19 cellular contexts compared by ENCODE assay signal in the genomic region with DNA sequence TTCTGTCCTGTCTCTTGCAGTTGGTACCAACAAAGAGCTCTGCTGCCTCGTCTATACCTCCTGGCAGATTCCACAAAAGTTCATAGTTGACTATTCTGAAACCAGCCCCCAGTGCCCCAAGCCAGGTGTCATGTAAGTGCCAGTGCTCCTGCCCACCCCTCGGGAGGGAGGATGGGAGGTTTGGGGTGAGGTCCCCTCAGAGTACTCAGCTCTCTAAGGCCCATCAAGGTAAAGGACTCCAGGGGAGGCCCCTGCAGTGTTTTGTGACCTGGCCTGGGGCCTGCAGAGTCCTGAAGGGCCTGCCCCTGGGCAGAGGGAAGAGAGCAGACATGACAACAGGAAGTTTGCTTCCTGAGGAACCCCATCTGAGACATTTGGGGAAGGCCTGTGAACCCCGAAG. TPM values are rescaled to one million over a fixed set of nuclear protein-coding genes. Genes with fewer than 3 reads are reported as not detected.
DNase-seq lines count a peak whose midpoint lies in the region; ATAC-seq and TF ChIP-seq lines count a peak whose summit lies in the region.
"Had no signal": no experiment of that assay in that cellular context is flagged by ENCODE, and none has a peak within 500 bp of the region (broad histone marks: within the 10 kb centered on the region; RNA-seq: fewer than 3 reads in every experiment).

No MANE protein-coding gene starts in this region.

- no peak for TF ChIP-seq POLR2A in spleen (IDR thresholded peaks at IDR 0.05)

- WGBS in spleen, 5 donors = 56 to 71% (median 64%) methylated on average over 2 to 3 of the region's 3 CpGs

- H3K27ac ChIP-seq in spleen = peak overlapping the region in 4 of 8 donors; percentile 13 to 84 (median 75)

- intact Hi-C loops in spleen (cut with DNase I; ENCODE audit: low total_unique reads) = loop anchor here (5.0 to 10.0 kb wide), 2 partner anchors 74 to 93 kb away; no protein-coding TSS in a partner anchor

- peak overlapping the region; percentile 25 for H3K27ac Mint-ChIP-seq in activated naive CD8-positive, alpha-beta T cell treated with anti-CD3 and anti-CD28 coated beads, Interleukin-2, amount 50 U/mL, for 24 hours
- H3K27ac Mint-ChIP-seq in activated naive CD8-positive, alpha-beta T cell treated with anti-CD3 and anti-CD28 coated beads for 36 hours = no peak overlapping the region
- H3K27ac Mint-ChIP-seq in effector memory CD8-positive, alpha-beta T cell = peak overlapping the region; percentile 89 to 93
- H3K27ac Mint-ChIP-seq: CD4-positive, CD25-positive, alpha-beta regulatory T cell; H9 had no signal

- no peak overlapping the region for H3K4me3 Mint-ChIP-seq in activated naive CD8-positive, alpha-beta T cell treated with anti-CD3 and anti-CD28 coated beads, Interleukin-2, amount 50 U/mL, for 24 hours
- H3K4me3 Mint-ChIP-seq in activated naive CD8-positive, alpha-beta T cell treated with anti-CD3 and anti-CD28 coated beads for 36 hours = no peak overlapping the region
- H3K4me3 Mint-ChIP-seq in effector memory CD8-positive, alpha-beta T cell = peak overlapping the region in 1 of 2 donors; percentile 38
- H3K4me3 Mint-ChIP-seq: CD4-positive, CD25-positive, alpha-beta regulatory T cell; H9; IgD-negative memory B cell had no signal

- H3K27me3 ChIP-seq in spleen (replicated peaks in 1 of 7) = no peaks in the 10 kb centered on the region

- peaks cover 74% of the 10 kb centered on the region for H3K4me1 Mint-ChIP-seq in activated naive CD8-positive, alpha-beta T cell treated with anti-CD3 and anti-CD28 coated beads, Interleukin-2, amount 50 U/mL, for 24 hours
- peaks cover 32% of the 10 kb centered on the region for H3K4me1 Mint-ChIP-seq in activated naive CD8-positive, alpha-beta T cell treated with anti-CD3 and anti-CD28 coated beads for 36 hours
- peaks cover 53 to 66% of the 10 kb centered on the region in 2 donors for H3K4me1 Mint-ChIP-seq in effector memory CD8-positive, alpha-beta T cell (ENCODE audit: low read depth in 2 of 2)

- ATAC-seq in activated naive CD8-positive, alpha-beta T cell treated with anti-CD3 and anti-CD28 coated beads, Interleukin-2, amount 50 U/mL, for 24 hours = no peak
- ATAC-seq in effector memory CD8-positive, alpha-beta T cell (replicated peaks) = no peak
- ATAC-seq in GM18873 (IDR thresholded peaks at IDR 0.05; ENCODE audit: low FRiP score, unreplicated experiment) = no peak
- ATAC-seq in HG03520 (IDR thresholded peaks at IDR 0.05; ENCODE audit: unreplicated experiment) = no peak
- ATAC-seq: HepG2 had no signal

- no peak overlapping the region for H3K4me3 ChIP-seq in spleen

- no peak for TF ChIP-seq CTCF in spleen (IDR thresholded peaks at IDR 0.05 in 8 of 11, conservative IDR thresholded peaks at IDR 0.05 in 3 of 11)

- no peaks in the 10 kb centered on the region for H3K36me3 ChIP-seq in spleen
- H3K36me3 ChIP-seq: BE2C had no signal

- H3K9me3 ChIP-seq in spleen = no peaks in the 10 kb centered on the region
- H3K9me3 ChIP-seq: BE2C, Caco-2 had no signal

- H3K9me3 Mint-ChIP-seq in activated naive CD8-positive, alpha-beta T cell treated with anti-CD3 and anti-CD28 coated beads, Interleukin-2, amount 50 U/mL, for 24 hours = no peaks in the 10 kb centered on the region
- H3K9me3 Mint-ChIP-seq in activated naive CD8-positive, alpha-beta T cell treated with anti-CD3 and anti-CD28 coated beads for 36 hours = no peaks in the 10 kb centered on the region
- no peaks in the 10 kb centered on the region for H3K9me3 Mint-ChIP-seq in effector memory CD8-positive, alpha-beta T cell
- H3K9me3 Mint-ChIP-seq: H9, IgD-negative memory B cell had no signal

- H3K4me1 ChIP-seq in spleen = peaks cover 0 to 23% (median 5%) of the 10 kb centered on the region in 6 donors
- H3K4me1 ChIP-seq: BE2C, Caco-2 had no signal

- H3K36me3 Mint-ChIP-seq in activated naive CD8-positive, alpha-beta T cell treated with anti-CD3 and anti-CD28 coated beads, Interleukin-2, amount 50 U/mL, for 24 hours (ENCODE audit: low read depth) = no peaks in the 10 kb centered on the region
- H3K36me3 Mint-ChIP-seq in activated naive CD8-positive, alpha-beta T cell treated with anti-CD3 and anti-CD28 coated beads for 36 hours = no peaks in the 10 kb centered on the region
- peaks cover 5% of the 10 kb centered on the region for H3K36me3 Mint-ChIP-seq in effector memory CD8-positive, alpha-beta T cell (ENCODE audit: insufficient read depth)
- H3K36me3 Mint-ChIP-seq: CD4-positive, CD25-positive, alpha-beta regulatory T cell had no signal

- peaks cover 6% of the 10 kb centered on the region for H3K27me3 Mint-ChIP-seq in activated naive CD8-positive, alpha-beta T cell treated with anti-CD3 and anti-CD28 coated beads, Interleukin-2, amount 50 U/mL, for 24 hours
- H3K27me3 Mint-ChIP-seq in activated naive CD8-positive, alpha-beta T cell treated with anti-CD3 and anti-CD28 coated beads for 36 hours = peaks cover 4% of the 10 kb centered on the region
- H3K27me3 Mint-ChIP-seq in effector memory CD8-positive, alpha-beta T cell = no peaks in the 10 kb centered on the region
- H3K27me3 Mint-ChIP-seq: IgD-negative memory B cell had no signal

- DNase-seq in activated naive CD8-positive, alpha-beta T cell treated with anti-CD3 and anti-CD28 coated beads, Interleukin-2, amount 50 U/mL, for 24 hours = no peak
- DNase-seq in activated naive CD8-positive, alpha-beta T cell treated with anti-CD3 and anti-CD28 coated beads for 36 hours = no peak
- DNase-seq in effector memory CD8-positive, alpha-beta T cell = no peak
- DNase-seq in spleen = peak; percentile 55
- DNase-seq: ACHN; BE2C; C1 segment of cervical spinal cord; Caco-2; CD4-positive, CD25-positive, alpha-beta regulatory T cell; DMS153; DMS79; GDM1; H9 had no signal

RNA-seq across cellular contexts. Expression of gene CCL18, which starts 6.4 kb away (rescaled TPM):
- not detected for total RNA-seq in activated naive CD8-positive, alpha-beta T cell treated with anti-CD3 and anti-CD28 coated beads for 36 hours
- 10 to 100 TPM in 5 of 7 donors, 1 to 10 TPM in 2; 5.2 to 27.8 (median 11.0) TPM for total RNA-seq in spleen
- polyA plus RNA-seq in spleen = 100 to 1,000 TPM in 1 of 3 donors, 10 to 100 TPM in 1, 1 to 10 TPM in 1; 9.8 to 109 (median 75.6) TPM
- total RNA-seq: Caco-2; CD4-positive, CD25-positive, alpha-beta regulatory T cell; Daoy; H1; H9; HepG2 had no signal
- polyA plus RNA-seq: CD4-positive, CD25-positive, alpha-beta regulatory T cell; H1; HepG2; IgD-negative memory B cell had no signal

RNA-seq across cellular contexts. Expression of gene CCL3, which starts 19.5 kb away (rescaled TPM):
- total RNA-seq in activated naive CD8-positive, alpha-beta T cell treated with anti-CD3 and anti-CD28 coated beads for 36 hours = 10 to 100 TPM; 51.5 to 52.7 TPM
- 10 to 100 TPM; 10.7 to 85.9 (median 23.3) TPM for total RNA-seq in spleen
- 10 to 100 TPM; 11.7 to 41.5 (median 17.6) TPM for polyA plus RNA-seq in spleen
- total RNA-seq: Caco-2; CD4-positive, CD25-positive, alpha-beta regulatory T cell; H1; H9; HepG2 had no signal
- polyA plus RNA-seq: H1, HepG2 had no signal

RNA-seq across cellular contexts. Expression of gene CCL4, which starts 33.2 kb away (rescaled TPM):
- total RNA-seq in activated naive CD8-positive, alpha-beta T cell treated with anti-CD3 and anti-CD28 coated beads for 36 hours = 10 to 100 TPM; 43.7 to 49.4 TPM
- 10 to 100 TPM; 23.5 to 81.0 (median 33.8) TPM for total RNA-seq in spleen
- 10 to 100 TPM; 10.1 to 32.9 (median 15.8) TPM for polyA plus RNA-seq in spleen
- total RNA-seq: Caco-2, Daoy, H1, H9, HepG2 had no signal
- polyA plus RNA-seq: H1, HepG2 had no signal

RNA-seq across cellular contexts. Expression of gene CCL23, which starts 52.7 kb away (rescaled TPM):
- total RNA-seq in activated naive CD8-positive, alpha-beta T cell treated with anti-CD3 and anti-CD28 coated beads for 36 hours = not detected
- 10 to 100 TPM in 4 of 7 donors, 1 to 10 TPM in 3; 7.5 to 40.6 (median 15.5) TPM for total RNA-seq in spleen
- 10 to 100 TPM in 1 of 3 donors, 1 to 10 TPM in 2; 1.6 to 12.7 (median 6.6) TPM for polyA plus RNA-seq in spleen
- total RNA-seq: Caco-2; CD4-positive, CD25-positive, alpha-beta regulatory T cell; Daoy; H1; H9; HepG2 had no signal
- polyA plus RNA-seq: CD4-positive, CD25-positive, alpha-beta regulatory T cell; H1; HepG2; IgD-negative memory B cell had no signal

Comparison
In these comparisons a context has a peak if more than half of its experiments do, and no peak if none do; other contexts are left out.
1. RNA of gene CCL18, which starts 6.4 kb away (total RNA-seq): 5.2 to 27.8 TPM in spleen; not detected in activated naive CD8-positive, alpha-beta T cell treated with anti-CD3 and anti-CD28 coated beads for 36 hours; every median in the first group is over 4 times any median in the second.